In genomic region chr11:14460147-14460546, GRCh38 we compare ENCODE assay signal across 17 cellular contexts.
"Had no signal": no experiment of that assay in that cellular context is flagged by ENCODE, and none has a peak within 500 bp of the region (broad histone marks: within the 10 kb centered on the region; RNA-seq: fewer than 3 reads in every experiment).

No MANE protein-coding gene starts in this region.

- H3K9me3 Mint-ChIP-seq: activated naive CD4-positive, alpha-beta T cell treated with anti-CD3 and anti-CD28 coated beads, Interleukin-2, amount 50 U/mL, for 24 hours had no signal

- H3K27me3 ChIP-seq: colonic mucosa had no signal

- H3K27ac ChIP-seq: colonic mucosa, KMS-11 had no signal

- ATAC-seq: activated CD4-positive, CD25-positive, alpha-beta regulatory T cell treated with anti-CD3 and anti-CD28 coated beads, Interleukin-2, amount 50 U/mL, for 24 hours had no signal

- DNase-seq: activated CD4-positive, alpha-beta T cell treated with anti-CD3 and anti-CD28 coated beads for 48 hours; activated CD4-positive, alpha-beta T cell treated with anti-CD3 and anti-CD28 coated beads, Interleukin-2, amount 50 U/mL, for 48 hours; activated effector memory CD4-positive, alpha-beta T cell treated with Interleukin-2 at 50 U/mL for 16 hours; activated naive CD4-positive, alpha-beta T cell; activated T-cell treated with anti-CD3 and anti-CD28 coated beads for 4 hours; anterior cingulate cortex; caudate nucleus; colonic mucosa; NCI-H1092; NCI-H1417; NCI-H2029; NCI-H2107; NCI-H510A treated with DMSO at 0.1 percent for 48 hours; SHP77 treated with DMSO at 0.1 percent for 48 hours had no signal

- H3K4me3 Mint-ChIP-seq: activated naive CD4-positive, alpha-beta T cell treated with anti-CD3 and anti-CD28 coated beads, Interleukin-2, amount 50 U/mL, for 24 hours had no signal

- H3K27me3 Mint-ChIP-seq: activated naive CD4-positive, alpha-beta T cell treated with anti-CD3 and anti-CD28 coated beads, Interleukin-2, amount 50 U/mL, for 24 hours had no signal

- H3K4me1 Mint-ChIP-seq: activated naive CD4-positive, alpha-beta T cell treated with anti-CD3 and anti-CD28 coated beads, Interleukin-2, amount 50 U/mL, for 24 hours had no signal

- H3K4me1 ChIP-seq: colonic mucosa had no signal

- H3K9me3 ChIP-seq: colonic mucosa had no signal
